Comparison of ENCODE assay signal across 1 cellular context in genomic region chr1:201585901-201586300, GRCh38.
TF ChIP-seq lines count a peak whose summit lies in the region.

No MANE protein-coding gene starts in this region.

TF ChIP-seq in K562, 482 proteins besides CTCF, POLR2A, EP300 and RAD21 (continued from another document):
- TF ChIP-seq E4F1 (CRISPR knock-in tag; IDR thresholded peaks at IDR 0.05; ENCODE audit: borderline replicate concordance) (no peak), C11orf30 (IDR thresholded peaks at IDR 0.05; ENCODE audit: low read depth) (peak; percentile 39; the same call in 1 of the 2 replicates), SNAPC5 (CRISPR knock-in tag; IDR thresholded peaks at IDR 0.05) (no peak), CEBPG (CRISPR knock-in tag; IDR thresholded peaks at IDR 0.05) (no peak), CEBPG (tag; conservative IDR thresholded peaks at IDR 0.05 in 1 of 2, IDR thresholded peaks at IDR 0.05 in 1 of 2) (no peak)
